18 cellular contexts compared by ENCODE assay signal in genomic region chr21:41779659-41780058, GRCh38.
DNase-seq lines count a peak whose midpoint lies in the region; ATAC-seq and TF ChIP-seq lines count a peak whose summit lies in the region.
"Had no signal": no experiment of that assay in that cellular context is flagged by ENCODE, and none has a peak within 500 bp of the region (broad histone marks: within the 10 kb centered on the region; RNA-seq: fewer than 3 reads in every experiment).

No MANE protein-coding gene starts in this region.

- CTCF ChIA-PET in HEK293 (lab: Yijun Ruan, JAX) = interaction anchor here (1.5 to 6.7 kb wide), 2 partner anchors 38 to 166 kb away, joined by 4 to 164 read pairs; no protein-coding TSS in a partner anchor

- H3K9me3 ChIP-seq in HEK293 (ENCODE audit: control insufficient read depth, insufficient read depth, low read depth, low read length) (no peaks in the 10 kb centered on the region), iPS-20b (ENCODE audit: insufficient read depth, low read depth, low read length) (no peaks in the 10 kb centered on the region)
- H3K9me3 ChIP-seq: HAP-1, SJCRH30 had no signal

- POLR2A ChIA-PET in HEK293 (lab: Yijun Ruan, JAX) = no interaction called here

- H3K4me3 ChIP-seq in HEK293 (ENCODE audit: low read depth, low read length) (no peak overlapping the region), iPS-20b (ENCODE audit: low read length) (peak overlapping the region; percentile 54; the same call in 1 of the 2 replicates)
- H3K4me3 ChIP-seq: HAP-1, SJCRH30 had no signal

- H3K4me1 ChIP-seq in HEK293 (ENCODE audit: control insufficient read depth, insufficient read depth, low read length) (peaks cover 25% of the 10 kb centered on the region), iPS-20b (ENCODE audit: insufficient read depth, low read length) (peaks cover 13% of the 10 kb centered on the region; the same call in 1 of the 2 replicates)
- H3K4me1 ChIP-seq: SJCRH30 had no signal

- H3K9ac ChIP-seq in iPS-20b (ENCODE audit: low read depth, low read length) = no peak overlapping the region

- peak; percentile 63 for DNase-seq in COLO668 (lab: John Stamatoyannopoulos, UW; ENCODE audit: unreplicated experiment)
- peak; percentile 58 for DNase-seq in NCI-H69 (lab: John Stamatoyannopoulos, UW)
- no peak for DNase-seq in LoVo (ENCODE audit: low spot score)
- DNase-seq in cerebellar cortex (ENCODE audit: low spot score) = no peak
- DNase-seq in activated CD4-positive, CD25-positive, alpha-beta regulatory T cell treated with anti-CD3 and anti-CD28 coated beads, Interleukin-2, amount 50 U/mL, for 72 hours = no peak
- DNase-seq: activated CD4-positive, alpha-beta memory T cell treated with anti-CD3 and anti-CD28 coated beads, Interleukin-2, amount 10 ng/mL, durations not matched to agents 7 days and 5 days; amygdala; immature natural killer cell; IMR-90; NCI-H1105 treated with DMSO at 0.1 percent for 48 hours; nucleus accumbens; SJCRH30; T1000 had no signal

- H3K36me3 ChIP-seq in HEK293 (ENCODE audit: control insufficient read depth in 2 of 2, insufficient read depth in 1 of 2, low read length in 2 of 2) (no peaks in the 10 kb centered on the region), iPS-20b (ENCODE audit: insufficient read depth, low read depth, low read length) (no peaks in the 10 kb centered on the region)
- H3K36me3 ChIP-seq: HAP-1, SJCRH30 had no signal

- no peak for TF ChIP-seq CTCF in HEK293 (tag by site-specific recombination; IDR thresholded peaks at IDR 0.05)

- no peak for ATAC-seq in HG03135 (IDR thresholded peaks at IDR 0.05; ENCODE audit: unreplicated experiment)
- ATAC-seq: stimulated activated effector memory CD8-positive, alpha-beta T cell treated with anti-CD3 and anti-CD28 coated beads, Interleukin-12 subunit alpha, Interleukin-12 subunit beta, amount 100 ng/mL, for 72 hours had no signal

- H3K27me3 ChIP-seq in iPS-20b (ENCODE audit: insufficient read depth, low read length) = peaks cover 18% of the 10 kb centered on the region

- no peak overlapping the region for H3K27ac ChIP-seq in HEK293 (ENCODE audit: extremely low read depth, low read depth, low read length)
- H3K27ac ChIP-seq in iPS-20b (ENCODE audit: low read length) = no peak overlapping the region
- H3K27ac ChIP-seq: SJCRH30 had no signal

TF ChIP-seq in HEK293, 187 proteins besides CTCF, POLR2A, EP300 and RAD21 (continues in another document):
- TF ChIP-seq GFI1B (tag by site-specific recombination; IDR thresholded peaks at IDR 0.05) (no peak), ZNF624 (tag by site-specific recombination; IDR thresholded peaks at IDR 0.05) (no peak), ZNF148 (tag by site-specific recombination; IDR thresholded peaks at IDR 0.05; ENCODE audit: borderline replicate concordance) (no peak), ZNF10 (tag by site-specific recombination; IDR thresholded peaks at IDR 0.05) (0 out of 2 replicates have a peak, but pooled peaks have one; percentile 15), ZNF350 (tag by site-specific recombination; IDR thresholded peaks at IDR 0.05) (no peak), ZNF488 (tag by site-specific recombination; IDR thresholded peaks at IDR 0.05) (no peak), TRIM28 (IDR thresholded peaks at IDR 0.05; ENCODE audit: borderline replicate concordance, low read length) (peak; percentile 66; the same call in 1 of the 2 replicates), FEZF1 (tag by site-specific recombination; IDR thresholded peaks at IDR 0.05) (peak; percentile 73), ZNF223 (tag by site-specific recombination; IDR thresholded peaks at IDR 0.05) (no peak), SP2 (tag by site-specific recombination; IDR thresholded peaks at IDR 0.05) (no peak), ZNF26 (tag by site-specific recombination; IDR thresholded peaks at IDR 0.05) (no peak), ZNF768 (tag by site-specific recombination; IDR thresholded peaks at IDR 0.05) (no peak), ZNF202 (tag by site-specific recombination; IDR thresholded peaks at IDR 0.05; ENCODE audit: borderline replicate concordance) (no peak), OSR2 (tag by site-specific recombination; IDR thresholded peaks at IDR 0.05) (peak; percentile 84), ZNF18 (tag by site-specific recombination; IDR thresholded peaks at IDR 0.05) (no peak), GLI2 (tag by site-specific recombination; IDR thresholded peaks at IDR 0.05; ENCODE audit: borderline replicate concordance, low read depth) (no peak), ZNF792 (tag by site-specific recombination; IDR thresholded peaks at IDR 0.05) (no peak), ZBTB21 (tag by site-specific recombination; IDR thresholded peaks at IDR 0.05) (no peak), PRDM10 (tag by site-specific recombination; IDR thresholded peaks at IDR 0.05) (no peak), ZIC2 (tag by site-specific recombination; IDR thresholded peaks at IDR 0.05) (peak; percentile 77)

Comparison
In these comparisons a context has a peak if more than half of its experiments do, and no peak if none do; other contexts are left out.
1. DNase-seq: peak in COLO668 (single experiment) and NCI-H69 (single experiment); none in LoVo (single experiment), cerebellar cortex (single experiment) and activated CD4-positive, CD25-positive, alpha-beta regulatory T cell treated with anti-CD3 and anti-CD28 coated beads, Interleukin-2, amount 50 U/mL, for 72 hours (single experiment).